In genomic region chr14:100709252-100709955, GRCh38 we compare ENCODE assay signal across 7 cellular contexts. TPM values are rescaled to one million over a fixed set of nuclear protein-coding genes. Genes with fewer than 3 reads are reported as not detected.
A peak's percentile ranks its signal among the peaks of the same experiment; 100 is the strongest.
DNase-seq lines count a peak whose midpoint lies in the region; ATAC-seq, FAIRE-seq and TF ChIP-seq lines count a peak whose summit lies in the region.

No MANE protein-coding gene starts in this region.

- FAIRE-seq in GM12891 (lab: Jason Lieb, UNC) = no peak

- 3% methylated on average over 44 of the region's 50 CpGs for WGBS in smooth muscle cell (ENCODE audit: low lambda C conversion rate)

- H3K4me3 ChIP-seq in smooth muscle cell = peak overlapping the region; percentile 33

- TF ChIP-seq CTCF in smooth muscle cell (IDR thresholded peaks at IDR 0.05; ENCODE audit: borderline replicate concordance, insufficient read depth, poor library complexity, severe bottlenecking) = peak; percentile 41

- no peaks in the 10 kb centered on the region for H3K9me3 Mint-ChIP-seq in activated T-cell treated with anti-CD3 and anti-CD28 coated beads, Interleukin-2, amount 50 U/mL, for 24 hours

- ATAC-seq in left ventricle myocardium superior (peak; percentile 71), GM21737 (IDR thresholded peaks at IDR 0.05; ENCODE audit: unreplicated experiment) (no peak), HG02852 (IDR thresholded peaks at IDR 0.05; ENCODE audit: unreplicated experiment) (no peak)

- H3K9ac ChIP-seq in smooth muscle cell (ENCODE audit: low read depth) = peak overlapping the region; percentile 33

- no peak overlapping the region for H3K4me3 Mint-ChIP-seq in activated T-cell treated with anti-CD3 and anti-CD28 coated beads, Interleukin-2, amount 50 U/mL, for 24 hours

- peaks cover 31% of the 10 kb centered on the region for H3K27me3 Mint-ChIP-seq in activated T-cell treated with anti-CD3 and anti-CD28 coated beads, Interleukin-2, amount 50 U/mL, for 24 hours

- H3K4me1 Mint-ChIP-seq in activated T-cell treated with anti-CD3 and anti-CD28 coated beads, Interleukin-2, amount 50 U/mL, for 24 hours (ENCODE audit: low read depth) = no peaks in the 10 kb centered on the region

- no peaks in the 10 kb centered on the region for H3K9me3 ChIP-seq in smooth muscle cell (replicated peaks; ENCODE audit: low read depth)

- H3K27me3 ChIP-seq in smooth muscle cell (ENCODE audit: low read depth) = no peaks in the 10 kb centered on the region

- H3K4me2 ChIP-seq in smooth muscle cell = peak overlapping the region; percentile 83

- intact Hi-C loops in left ventricle myocardium superior (cut with micrococcal nuclease) = no loop called here

- DNase-seq in GM12891 (ENCODE audit: insufficient read length, low spot score) = peak; percentile 49
- peak; percentile 60 for DNase-seq in activated T-cell treated with anti-CD3 and anti-CD28 coated beads, Interleukin-2, amount 50 U/mL, for 24 hours
- peak; percentile 70 for DNase-seq in left ventricle myocardium superior
- no peak for DNase-seq in smooth muscle cell (lab: John Stamatoyannopoulos, UW; ENCODE audit: unreplicated experiment)
- DNase-seq in central memory CD4-positive, alpha-beta T cell = no peak

- peaks cover 33% of the 10 kb centered on the region for H3K4me1 ChIP-seq in smooth muscle cell (ENCODE audit: low read depth)

- H3K36me3 ChIP-seq in smooth muscle cell (ENCODE audit: low read depth) = no peaks in the 10 kb centered on the region

- no peaks in the 10 kb centered on the region for H3F3A ChIP-seq in smooth muscle cell (ENCODE audit: low read depth)

- H3K79me2 ChIP-seq in smooth muscle cell (ENCODE audit: low read depth) = no peaks in the 10 kb centered on the region

- peak overlapping the region; percentile 64 for H2AFZ ChIP-seq in smooth muscle cell (ENCODE audit: low read depth)

- H4K20me1 ChIP-seq in smooth muscle cell (ENCODE audit: low read depth) = no peaks in the 10 kb centered on the region

- H3K36me3 Mint-ChIP-seq in activated T-cell treated with anti-CD3 and anti-CD28 coated beads, Interleukin-2, amount 50 U/mL, for 24 hours (ENCODE audit: low read depth) = no peaks in the 10 kb centered on the region

- H3K27ac ChIP-seq in smooth muscle cell (ENCODE audit: low read depth) = peak overlapping the region; percentile 70

- no peak overlapping the region for H3K27ac Mint-ChIP-seq in activated T-cell treated with anti-CD3 and anti-CD28 coated beads, Interleukin-2, amount 50 U/mL, for 24 hours

- TF ChIP-seq POLR2A in GM12891 (IDR thresholded peaks at IDR 0.05; ENCODE audit: low read depth, low read length) = no peak

TF ChIP-seq in GM12891, 5 proteins besides CTCF, POLR2A, EP300 and RAD21:
- TF ChIP-seq POLR2AphosphoS5 (IDR thresholded peaks at IDR 0.05; ENCODE audit: low read depth, low read length) = no peak
- no peak for TF ChIP-seq POU2F2 (IDR thresholded peaks at IDR 0.05; ENCODE audit: low read depth, low read length)
- TF ChIP-seq TAF1 (IDR thresholded peaks at IDR 0.05; ENCODE audit: low read depth, low read length) = no peak
- TF ChIP-seq PAX5 (IDR thresholded peaks at IDR 0.05; ENCODE audit: insufficient read depth, low read length, severe bottlenecking) = no peak
- TF ChIP-seq SPI1 (IDR thresholded peaks at IDR 0.05; ENCODE audit: low read depth, low read length) = no peak

RNA-seq across cellular contexts. Expression of gene DLK1, which starts 17.3 kb away (rescaled TPM):
- polyA plus RNA-seq in GM12891 (2012; ENCODE audit: low read depth, missing spikeins) = not detected
- total RNA-seq in left ventricle myocardium superior = 22.7 TPM
- 3,515 and 3,549 TPM in 2 replicates for total RNA-seq in smooth muscle cell
- 10,448 and 15,731 TPM in 2 replicates for polyA plus RNA-seq in smooth muscle cell

Comparison
In these comparisons a context has a peak if more than half of its experiments do, and no peak if none do; other contexts are left out.
1. DNase-seq: peak in GM12891 (single experiment), activated T-cell treated with anti-CD3 and anti-CD28 coated beads, Interleukin-2, amount 50 U/mL, for 24 hours (single experiment) and left ventricle myocardium superior (single experiment); none in smooth muscle cell (single experiment) and central memory CD4-positive, alpha-beta T cell (single experiment).
2. RNA of gene DLK1, which starts 17.3 kb away (total RNA-seq): 3,515 to 3,549 TPM in smooth muscle cell; 22.7 TPM in left ventricle myocardium superior (single experiment); every median in the first group is over 100 times any median in the second.